ENCODE assay signal across 8 cellular contexts in the genomic region with DNA sequence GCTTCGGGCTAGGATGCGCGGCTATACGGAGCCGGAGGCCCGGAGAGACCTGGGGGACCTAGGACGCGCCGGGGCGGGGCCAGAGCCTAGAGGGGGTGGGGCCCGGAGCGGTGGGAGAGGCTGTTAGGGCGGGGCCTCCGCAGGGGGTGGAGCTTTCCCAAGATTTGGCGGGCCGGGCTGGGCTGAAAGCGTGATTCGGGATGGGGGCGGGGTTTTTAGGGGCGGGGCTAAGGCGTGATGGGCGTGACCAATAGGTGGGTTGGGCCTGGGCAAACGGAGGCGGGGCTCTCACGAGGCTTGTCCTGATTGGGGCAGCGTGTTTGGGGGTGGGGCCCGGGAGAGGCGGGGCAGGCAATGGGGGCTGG. TPM values are rescaled to one million over a fixed set of nuclear protein-coding genes. Genes with fewer than 3 reads are reported as not detected.
DNase-seq lines count a peak whose midpoint lies in the region; ATAC-seq and TF ChIP-seq lines count a peak whose summit lies in the region.

No MANE protein-coding gene starts in this region.

- peaks cover 18 to 39% (median 32%) of the 10 kb centered on the region in 3 donors for H3K4me1 Mint-ChIP-seq in naive B cell

- no peak for TF ChIP-seq POLR2A in Peyer's patch (IDR thresholded peaks at IDR 0.05)

- peak; percentile 33 for ATAC-seq in GM21723 (IDR thresholded peaks at IDR 0.05; ENCODE audit: unreplicated experiment)
- peak; percentile 56 to 61 for ATAC-seq in naive B cell (ENCODE audit: low read depth in 2 of 2)

- peaks cover 0 to 3% (median 0%) of the 10 kb centered on the region in 4 donors for H3K9me3 ChIP-seq in Peyer's patch

- H3K4me1 ChIP-seq in Peyer's patch = peaks cover 0 to 44% (median 4%) of the 10 kb centered on the region in 4 donors

- H3K27ac Mint-ChIP-seq in naive B cell = peak overlapping the region in 5 of 6 donors; percentile 26 to 95 (median 73)

- H3K27me3 ChIP-seq in Peyer's patch = no peaks in the 10 kb centered on the region

- DNase-seq in DMS53 (lab: John Stamatoyannopoulos, UW) (peak; percentile 90), KG1 (lab: John Stamatoyannopoulos, UW) (peak; percentile 76), Peyer's patch (peak; percentile 93 to 99 (median 97)), fibroblast of gingiva (ENCODE audit: low read depth) (peak; percentile 86), naive B cell (peak; percentile 84)
- peak; percentile 81 to 85 for DNase-seq in activated T-helper 1 cell treated with anti-CD3 and anti-CD28 coated beads, Interleukin-2, amount 50 U/mL, for 16 hours (ENCODE audit: low read depth in 1 of 2, low spot score in 1 of 2)
- DNase-seq in stimulated activated CD8-positive, alpha-beta memory T cell treated with anti-CD3 and anti-CD28 coated beads, Interleukin-7, amount 100 ng/mL, for 48 hours (ENCODE audit: extremely low read depth in 1 of 2, low read depth in 1 of 2) = peak; percentile 87 to 92

- peaks cover 0 to 3% (median 0%) of the 10 kb centered on the region in 7 donors for H3K9me3 Mint-ChIP-seq in naive B cell

- peak overlapping the region; percentile 68 to 100 (median 98) for H3K4me3 ChIP-seq in Peyer's patch

- TF ChIP-seq CTCF in Peyer's patch (IDR thresholded peaks at IDR 0.05) = no peak

- H3K27ac ChIP-seq in Peyer's patch = peak overlapping the region; percentile 97 to 100 (median 100)

- no peaks in the 10 kb centered on the region for H3K36me3 Mint-ChIP-seq in naive B cell

- peak overlapping the region; percentile 82 to 96 (median 88) for H3K4me3 Mint-ChIP-seq in naive B cell

- H3K36me3 ChIP-seq in Peyer's patch = peaks cover 0 to under 1% (median 0%) of the 10 kb centered on the region in 3 donors

- no peaks in the 10 kb centered on the region for H3K27me3 Mint-ChIP-seq in naive B cell

RNA-seq across cellular contexts. Expression of a gene that starts 0.4 kb away (rescaled TPM):
- 100 to 1,000 TPM in 3 of 4 donors, 10 to 100 TPM in 1; 76.2 to 181 (median 151) TPM for total RNA-seq in Peyer's patch
- polyA plus RNA-seq in naive B cell (ENCODE audit: low read depth in 6 of 6) = 10 to 100 TPM; 47.9 to 81.2 (median 58.2) TPM

RNA-seq across cellular contexts. Expression of a gene that starts 22.5 kb away (rescaled TPM):
- 10 to 100 TPM; 53.5 to 97.4 (median 68.9) TPM for total RNA-seq in Peyer's patch
- 10 to 100 TPM; 19.9 to 40.4 (median 31.3) TPM for polyA plus RNA-seq in naive B cell (ENCODE audit: low read depth in 6 of 6)

RNA-seq across cellular contexts. Expression of a gene that starts 26.6 kb away (rescaled TPM):
- total RNA-seq in Peyer's patch = 10 to 100 TPM; 22.6 to 82.1 (median 29.9) TPM
- polyA plus RNA-seq in naive B cell (ENCODE audit: low read depth in 6 of 6) = not detected

RNA-seq across cellular contexts. Expression of a gene that starts 47.5 kb away (rescaled TPM):
- total RNA-seq in Peyer's patch = 10 to 100 TPM in 1 of 4 donors, 1 to 10 TPM in 3; 3.0 to 16.5 (median 7.8) TPM
- polyA plus RNA-seq in naive B cell (ENCODE audit: low read depth in 6 of 6) = under 1 TPM in 2 of 6 donors, not detected in 4; 0.09 to 0.23 TPM

RNA-seq across cellular contexts. Expression of a gene that starts 54.2 kb away (rescaled TPM):
- total RNA-seq in Peyer's patch = 100 to 1,000 TPM; 108 to 128 (median 116) TPM
- 100 to 1,000 TPM; 185 to 283 (median 210) TPM for polyA plus RNA-seq in naive B cell (ENCODE audit: low read depth in 6 of 6)

Comparison
In these comparisons a context has a peak if more than half of its experiments do, and no peak if none do; other contexts are left out.
1. Peak in every context shown above with its lines: DNase-seq, ATAC-seq, H3K4me3 ChIP-seq and H3K27ac ChIP-seq.